Comparison of ENCODE assay signal across 26 cellular contexts in the genomic region with DNA sequence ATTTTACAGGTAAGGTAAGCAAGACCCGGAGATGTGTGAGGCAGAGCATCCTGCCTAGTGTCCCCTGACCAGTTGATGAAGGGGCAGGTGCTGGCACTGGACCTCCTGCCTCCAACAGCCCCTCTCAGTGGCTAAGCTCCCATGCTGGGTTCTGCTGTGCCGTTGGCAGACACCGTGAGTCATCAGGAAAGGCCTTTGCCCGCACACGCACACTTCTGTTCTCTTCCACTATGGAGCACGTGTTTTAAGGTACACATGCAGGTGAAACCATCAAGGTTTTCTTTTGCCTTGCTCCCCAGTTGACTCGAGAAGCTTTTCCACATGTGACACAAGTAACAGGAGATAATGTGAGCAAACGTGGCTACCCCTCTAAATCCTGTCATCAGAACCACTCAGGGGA.
"Had no signal": no experiment of that assay in that cellular context is flagged by ENCODE, and none has a peak within 500 bp of the region (broad histone marks: within the 10 kb centered on the region; RNA-seq: fewer than 3 reads in every experiment).

No MANE protein-coding gene starts in this region.

- H3K27ac ChIP-seq: SJCRH30, VCaP had no signal

- H3K36me3 ChIP-seq: SJCRH30 had no signal

- DNase-seq: activated CD4-positive, alpha-beta memory T cell treated with anti-CD3 and anti-CD28 coated beads, Interleukin-2, amount 10 ng/mL, durations not matched to agents 7 days and 5 days; activated CD4-positive, alpha-beta T cell treated with anti-CD3 and anti-CD28 coated beads, Interleukin-2, amount 10 ng/mL, durations not matched to agents 7 days and 5 days; activated CD4-positive, CD25-positive, alpha-beta regulatory T cell; activated gamma-delta T cell; activated naive CD4-positive, alpha-beta T cell treated with anti-CD3 and anti-CD28 coated beads, Interleukin-2, amount 10 ng/mL, durations not matched to agents 7 days and 5 days; activated naive CD8-positive, alpha-beta T cell treated with anti-CD3 and anti-CD28 coated beads for 36 hours; activated T-cell treated with anti-CD3 and anti-CD28 coated beads for 4 hours; activated T-cell treated with anti-CD3 and anti-CD28 coated beads, Interleukin-2, amount 50 U/mL, for 48 hours; anterior cingulate cortex; central memory CD4-positive, alpha-beta T cell; Karpas-422; NCI-H1105 treated with DMSO at 0.1 percent for 48 hours; NCI-H146; NCI-H1930; NCI-H2171; NCI-H2227 treated with DMSO at 0.1 percent for 48 hours; NCI-H446 treated with DMSO at 0.1 percent for 48 hours; NCI-H524 treated with DMSO at 0.1 percent for 48 hours; NCI-H748 treated with DMSO at 0.1 percent for 48 hours; Right ventricle myocardium superior; SJCRH30; SK-N-SH; T-helper 1 cell had no signal

- H3K4me1 ChIP-seq: SJCRH30 had no signal

- FAIRE-seq: K562 had no signal

- ATAC-seq: activated T-helper 17 cell treated with anti-CD3 and anti-CD28 coated beads, Interleukin-2, amount 50 U/mL, for 72 hours; K562 had no signal

- H3K4me3 ChIP-seq: K562, SJCRH30 had no signal

- H3K9ac ChIP-seq: SK-N-SH had no signal

- H3K9me3 ChIP-seq: SJCRH30, SK-N-SH had no signal

- H3K4me2 ChIP-seq: SK-N-SH had no signal
